In the genomic region with DNA sequence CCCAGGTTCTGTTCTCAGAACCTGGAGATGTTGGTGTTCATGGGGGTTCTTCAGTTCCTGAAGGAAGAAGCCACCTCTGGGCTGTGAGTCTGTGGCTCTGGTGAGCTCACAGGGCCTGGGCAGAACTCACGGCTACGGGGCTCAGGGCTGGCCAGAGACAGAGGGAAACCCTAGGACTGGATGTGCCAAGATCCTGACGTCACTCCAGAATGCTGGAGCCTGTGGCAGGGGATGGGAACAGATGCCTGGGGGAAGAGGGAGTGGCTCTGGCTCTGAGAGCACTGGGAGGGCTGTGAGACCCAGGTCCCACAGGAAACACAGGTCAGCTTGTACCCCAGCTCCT, we compare ENCODE assay signal across 1 cellular context.
TF ChIP-seq lines count a peak whose summit lies in the region.

A gene (minus strand): TSS at position 214 of the 343 bp plus-strand sequence.

TF ChIP-seq in GM23338, 12 proteins besides CTCF, POLR2A, EP300 and RAD21 (continued from another document):
- TF ChIP-seq, protein P1, sequence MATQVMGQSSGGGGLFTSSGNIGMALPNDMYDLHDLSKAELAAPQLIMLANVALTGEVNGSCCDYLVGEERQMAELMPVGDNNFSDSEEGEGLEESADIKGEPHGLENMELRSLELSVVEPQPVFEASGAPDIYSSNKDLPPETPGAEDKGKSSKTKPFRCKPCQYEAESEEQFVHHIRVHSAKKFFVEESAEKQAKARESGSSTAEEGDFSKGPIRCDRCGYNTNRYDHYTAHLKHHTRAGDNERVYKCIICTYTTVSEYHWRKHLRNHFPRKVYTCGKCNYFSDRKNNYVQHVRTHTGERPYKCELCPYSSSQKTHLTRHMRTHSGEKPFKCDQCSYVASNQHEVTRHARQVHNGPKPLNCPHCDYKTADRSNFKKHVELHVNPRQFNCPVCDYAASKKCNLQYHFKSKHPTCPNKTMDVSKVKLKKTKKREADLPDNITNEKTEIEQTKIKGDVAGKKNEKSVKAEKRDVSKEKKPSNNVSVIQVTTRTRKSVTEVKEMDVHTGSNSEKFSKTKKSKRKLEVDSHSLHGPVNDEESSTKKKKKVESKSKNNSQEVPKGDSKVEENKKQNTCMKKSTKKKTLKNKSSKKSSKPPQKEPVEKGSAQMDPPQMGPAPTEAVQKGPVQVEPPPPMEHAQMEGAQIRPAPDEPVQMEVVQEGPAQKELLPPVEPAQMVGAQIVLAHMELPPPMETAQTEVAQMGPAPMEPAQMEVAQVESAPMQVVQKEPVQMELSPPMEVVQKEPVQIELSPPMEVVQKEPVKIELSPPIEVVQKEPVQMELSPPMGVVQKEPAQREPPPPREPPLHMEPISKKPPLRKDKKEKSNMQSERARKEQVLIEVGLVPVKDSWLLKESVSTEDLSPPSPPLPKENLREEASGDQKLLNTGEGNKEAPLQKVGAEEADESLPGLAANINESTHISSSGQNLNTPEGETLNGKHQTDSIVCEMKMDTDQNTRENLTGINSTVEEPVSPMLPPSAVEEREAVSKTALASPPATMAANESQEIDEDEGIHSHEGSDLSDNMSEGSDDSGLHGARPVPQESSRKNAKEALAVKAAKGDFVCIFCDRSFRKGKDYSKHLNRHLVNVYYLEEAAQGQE (IDR thresholded peaks at IDR 0.05; ENCODE audit: unreplicated experiment): no peak
- no peak for TF ChIP-seq STAT1 (IDR thresholded peaks at IDR 0.05; ENCODE audit: unreplicated experiment)
